In genomic region chr7:23246540-23246939, GRCh38 we compare ENCODE assay signal across 8 cellular contexts. TPM values are rescaled to one million over a fixed set of nuclear protein-coding genes. Genes with fewer than 3 reads are reported as not detected.
DNase-seq lines count a peak whose midpoint lies in the region; ATAC-seq, FAIRE-seq and TF ChIP-seq lines count a peak whose summit lies in the region.

TSS of gene GPNMB (plus strand) at chr7:23246775. CDS start at chr7:23246858, 83 bp downstream.

- DNase-seq in HFF-Myc (ENCODE audit: extremely low read depth, low read depth) (peak; percentile 84), brain pericyte (ENCODE audit: low read depth, low spot score) (peak; percentile 64), kidney (no peak), stomach (no peak), UCSD-AML1 (lab: John Stamatoyannopoulos, UW; ENCODE audit: unreplicated experiment) (no peak)

- TF ChIP-seq EP300 in stomach (IDR thresholded peaks at IDR 0.05): no peak

- intact Hi-C loops in kidney (cut with DNase I): no loop called here
- intact Hi-C loops in stomach (cut with DNase I; ENCODE audit: low total_unique reads): no loop called here

- no peaks in the 10 kb centered on the region for H3K9me3 ChIP-seq in kidney (ENCODE audit: control insufficient read depth in 1 of 2, low read length in 2 of 2)
- H3K9me3 ChIP-seq in stomach: peaks cover 0 to 4% (median 2%) of the 10 kb centered on the region in 4 donors

- peaks cover 4% of the 10 kb centered on the region for H3K9me3 Mint-ChIP-seq in activated T-helper 17 cell treated with anti-CD3 and anti-CD28 coated beads, Interleukin-2, amount 50 U/mL, for 72 hours

- no peaks in the 10 kb centered on the region for H3K36me3 Mint-ChIP-seq in activated T-helper 17 cell treated with anti-CD3 and anti-CD28 coated beads, Interleukin-2, amount 50 U/mL, for 72 hours (ENCODE audit: low read depth)

- no peak for TF ChIP-seq POLR2A in stomach (IDR thresholded peaks at IDR 0.05)

- no peak within 1 kb of the TSS for H3K4me3 Mint-ChIP-seq in activated T-helper 17 cell treated with anti-CD3 and anti-CD28 coated beads, Interleukin-2, amount 50 U/mL, for 72 hours

- ATAC-seq in GM21528 (IDR thresholded peaks at IDR 0.05; ENCODE audit: low FRiP score, unreplicated experiment) (no peak), HG03139 (IDR thresholded peaks at IDR 0.05; ENCODE audit: unreplicated experiment) (no peak)
- ATAC-seq in activated T-helper 17 cell treated with anti-CD3 and anti-CD28 coated beads, Interleukin-2, amount 50 U/mL, for 72 hours (replicated peaks): no peak

- WGBS in stomach, 5 donors: 39 to 65% (median 52%) methylated on average over 7 of the region's 7 CpGs

- H3K36me3 ChIP-seq in kidney (ENCODE audit: control insufficient read depth in 1 of 2, insufficient read depth in 2 of 2, low read length in 2 of 2): no peaks in the 10 kb centered on the region
- H3K36me3 ChIP-seq in stomach: no peaks in the 10 kb centered on the region

- H3K4me3 ChIP-seq in HFF-Myc (replicated peaks; ENCODE audit: low read depth, low read length): peak within 1 kb of the TSS; percentile 51
- peak within 1 kb of the TSS; percentile 19 to 66 for H3K4me3 ChIP-seq in kidney (ENCODE audit: low read length in 2 of 2)
- peak within 1 kb of the TSS; percentile 32 to 49 (median 45) for H3K4me3 ChIP-seq in stomach

- peak within 1 kb of the TSS in 1 of 2 donors; percentile 0 for H3K9ac ChIP-seq in kidney (ENCODE audit: low read length in 2 of 2)

- no peaks in the 10 kb centered on the region for H3K4me1 Mint-ChIP-seq in activated T-helper 17 cell treated with anti-CD3 and anti-CD28 coated beads, Interleukin-2, amount 50 U/mL, for 72 hours

- FAIRE-seq in kidney (lab: Jason Lieb, UNC): no peak

- peaks cover 0 to 28% (median 24%) of the 10 kb centered on the region in 3 donors for H3K27me3 ChIP-seq in stomach

- H3K27ac Mint-ChIP-seq in activated T-helper 17 cell treated with anti-CD3 and anti-CD28 coated beads, Interleukin-2, amount 50 U/mL, for 72 hours: no peak within 1 kb of the TSS

- H3K27me3 Mint-ChIP-seq in activated T-helper 17 cell treated with anti-CD3 and anti-CD28 coated beads, Interleukin-2, amount 50 U/mL, for 72 hours: peaks cover 57% of the 10 kb centered on the region

- H3K4me1 ChIP-seq in kidney (ENCODE audit: control insufficient read depth in 1 of 2, insufficient read depth in 1 of 2, low read depth in 1 of 2, low read length in 2 of 2): peaks cover 0 to 3% of the 10 kb centered on the region in 2 donors
- peaks cover 0 to 21% (median 6%) of the 10 kb centered on the region in 4 donors for H3K4me1 ChIP-seq in stomach

- TF ChIP-seq CTCF in HFF-Myc (IDR thresholded peaks at IDR 0.05; ENCODE audit: low read depth, low read length, missing control alignments) (no peak), kidney (IDR thresholded peaks at IDR 0.05; ENCODE audit: borderline replicate concordance, extremely low read depth, insufficient read depth) (no peak), stomach (IDR thresholded peaks at IDR 0.05) (no peak)

- H3K27ac ChIP-seq in kidney (ENCODE audit: low read depth in 2 of 2, low read length in 2 of 2) (peak within 1 kb of the TSS in 1 of 2 donors; percentile 36), stomach (peak within 1 kb of the TSS in 4 of 5 donors; percentile 48 to 73 (median 62))

RNA-seq across cellular contexts. Expression of gene GPNMB, which starts in this region (rescaled TPM):
- total RNA-seq in kidney (60.6 TPM), stomach (10 to 100 TPM; 11.7 to 32.7 (median 26.1) TPM)
- polyA plus RNA-seq in kidney (ENCODE audit: insufficient read depth, low read depth, low replicate concordance) (43.9 TPM), stomach (10 to 100 TPM in 1 of 3 donors, 1 to 10 TPM in 2; 6.1 to 27.8 (median 9.4) TPM)
- 1 to 10 TPM; 1.3 to 3.2 TPM for total RNA-seq in activated T-helper 17 cell treated with anti-CD3 and anti-CD28 coated beads, Interleukin-2, amount 50 U/mL, for 72 hours

Comparison
In these comparisons a context has a peak if more than half of its experiments do, and no peak if none do; other contexts are left out.
1. DNase-seq: peak in HFF-Myc (single experiment) and brain pericyte (single experiment); none in kidney (single experiment), stomach (single experiment) and UCSD-AML1 (single experiment).
2. Peak in every context shown above with its lines, with median percentiles within 50 percentile points of each other: H3K4me3 ChIP-seq.